Comparison of ENCODE assay signal across 13 cellular contexts in genomic region chr20:62362590-62362940, GRCh38. TPM values are rescaled to one million over a fixed set of nuclear protein-coding genes. Genes with fewer than 3 reads are reported as not detected.
A peak's percentile ranks its signal among the peaks of the same experiment; 100 is the strongest.
DNase-seq lines count a peak whose midpoint lies in the region; FAIRE-seq and TF ChIP-seq lines count a peak whose summit lies in the region.
"Had no signal": no experiment of that assay in that cellular context is flagged by ENCODE, and none has a peak within 500 bp of the region (broad histone marks: within the 10 kb centered on the region; RNA-seq: fewer than 3 reads in every experiment).

No MANE protein-coding gene starts in this region.

- POLR2A ChIA-PET in activated CD4-positive, alpha-beta T cell treated with anti-CD3 and anti-CD28 coated beads, Interleukin-2, amount 10 ng/mL, durations not matched to agents 7 days and 5 days (lab: Charles Lee): no interaction called here

- no peak for TF ChIP-seq EP300 in sigmoid colon (IDR thresholded peaks at IDR 0.05)

- H3K9ac ChIP-seq in iPS-15b (ENCODE audit: low read depth, low read length): peak overlapping the region; percentile 76

- TF ChIP-seq CTCF in WERI-Rb-1 (IDR thresholded peaks at IDR 0.05; ENCODE audit: low read depth, low read length) (no peak), sigmoid colon (IDR thresholded peaks at IDR 0.05) (no peak)

- H3K4me3 ChIP-seq in WERI-Rb-1 (ENCODE audit: low read depth, low read length) (no peak overlapping the region), iPS-15b (ENCODE audit: low read depth, low read length) (no peak overlapping the region), sigmoid colon (no peak overlapping the region)

- no peaks in the 10 kb centered on the region for H3K27me3 ChIP-seq in WERI-Rb-1 (ENCODE audit: insufficient read depth, low read depth, severe bottlenecking)
- H3K27me3 ChIP-seq in iPS-15b (ENCODE audit: control insufficient read depth, insufficient read depth, low read length): no peaks in the 10 kb centered on the region
- H3K27me3 ChIP-seq in sigmoid colon: no peaks in the 10 kb centered on the region

- H3K4me1 Mint-ChIP-seq in activated CD4-positive, alpha-beta T cell treated with anti-CD3 and anti-CD28 coated beads, Interleukin-2, amount 10 ng/mL, durations not matched to agents 7 days and 5 days: no peaks in the 10 kb centered on the region
- H3K4me1 Mint-ChIP-seq: activated CD4-positive, alpha-beta T cell treated with anti-CD3 and anti-CD28 coated beads, Interleukin-2, amount 10 ng/mL, durations not matched to agents 24 days and 14 days had no signal

- in situ Hi-C loops in G401 (cut with HindIII; ENCODE audit: low sequenced_read_pairs): no loop called here

- H3K36me3 Mint-ChIP-seq in activated CD4-positive, alpha-beta T cell treated with anti-CD3 and anti-CD28 coated beads, Interleukin-2, amount 10 ng/mL, durations not matched to agents 7 days and 5 days (ENCODE audit: low read depth): no peaks in the 10 kb centered on the region

- H3K27ac Mint-ChIP-seq in activated CD4-positive, alpha-beta T cell treated with anti-CD3 and anti-CD28 coated beads, Interleukin-2, amount 10 ng/mL, durations not matched to agents 7 days and 5 days: no peak overlapping the region
- H3K27ac Mint-ChIP-seq: activated CD4-positive, alpha-beta T cell treated with anti-CD3 and anti-CD28 coated beads, Interleukin-2, amount 10 ng/mL, durations not matched to agents 24 days and 14 days had no signal

- H3K9me3 ChIP-seq in WERI-Rb-1 (ENCODE audit: severe bottlenecking) (no peaks in the 10 kb centered on the region), iPS-15b (ENCODE audit: control insufficient read depth, insufficient read depth, low read length) (no peaks in the 10 kb centered on the region), sigmoid colon (no peaks in the 10 kb centered on the region)
- H3K9me3 ChIP-seq: BE2C had no signal

- CTCF ChIA-PET in activated CD4-positive, alpha-beta T cell treated with anti-CD3 and anti-CD28 coated beads, Interleukin-2, amount 10 ng/mL, durations not matched to agents 7 days and 5 days (lab: Charles Lee): interaction anchor here (1.1 kb wide), 1 partner anchor 13 kb away, joined by 3 read pairs; no protein-coding TSS in a partner anchor

- DNase-seq in G401 (ENCODE audit: low spot score) (peak; percentile 10), WERI-Rb-1 (peak; percentile 9), sigmoid colon (no peak), NCI-H345 (lab: John Stamatoyannopoulos, UW) (no peak), RCC 7860 (ENCODE audit: low spot score) (no peak), GM03348 (ENCODE audit: low spot score) (no peak)
- DNase-seq in activated CD4-positive, alpha-beta T cell treated with anti-CD3 and anti-CD28 coated beads, Interleukin-2, amount 10 ng/mL, durations not matched to agents 7 days and 5 days: no peak
- DNase-seq: activated CD4-positive, alpha-beta T cell treated with anti-CD3 and anti-CD28 coated beads, Interleukin-2, amount 10 ng/mL, durations not matched to agents 24 days and 14 days; DMS79; effector CD4-positive, alpha-beta T cell; stimulated activated CD4-positive, alpha-beta T cell treated with anti-CD3 and anti-CD28 coated beads, Interleukin-15, amount 100 ng/mL, for 24 hours had no signal

- peaks cover 38% of the 10 kb centered on the region for H3K36me3 ChIP-seq in WERI-Rb-1
- H3K36me3 ChIP-seq in iPS-15b (ENCODE audit: control insufficient read depth, insufficient read depth, low read length): peaks cover 20% of the 10 kb centered on the region
- peaks cover 0 to 15% (median 3%) of the 10 kb centered on the region in 4 donors for H3K36me3 ChIP-seq in sigmoid colon
- H3K36me3 ChIP-seq: BE2C had no signal

- WGBS in sigmoid colon, 2 donors: 58 to 70% methylated on average over 13 of the region's 13 CpGs

- no peak for FAIRE-seq in RCC 7860 (lab: Jason Lieb, UNC)

- no peak overlapping the region for H3K4me3 Mint-ChIP-seq in activated CD4-positive, alpha-beta T cell treated with anti-CD3 and anti-CD28 coated beads, Interleukin-2, amount 10 ng/mL, durations not matched to agents 7 days and 5 days
- H3K4me3 Mint-ChIP-seq: activated CD4-positive, alpha-beta T cell treated with anti-CD3 and anti-CD28 coated beads, Interleukin-2, amount 10 ng/mL, durations not matched to agents 24 days and 14 days had no signal

- H3K4me1 ChIP-seq in iPS-15b (ENCODE audit: control insufficient read depth, insufficient read depth, low read length): peaks cover 11% of the 10 kb centered on the region
- peaks cover 0 to 93% (median 85%) of the 10 kb centered on the region in 4 donors for H3K4me1 ChIP-seq in sigmoid colon

- peaks cover 10% of the 10 kb centered on the region for H3K27me3 Mint-ChIP-seq in activated CD4-positive, alpha-beta T cell treated with anti-CD3 and anti-CD28 coated beads, Interleukin-2, amount 10 ng/mL, durations not matched to agents 7 days and 5 days

- H3K27ac ChIP-seq in WERI-Rb-1 (peak overlapping the region; percentile 93), sigmoid colon (peak overlapping the region; percentile 95 to 99 (median 98))

- TF ChIP-seq POLR2A in sigmoid colon (IDR thresholded peaks at IDR 0.05): no peak

- no peaks in the 10 kb centered on the region for H3K9me3 Mint-ChIP-seq in activated CD4-positive, alpha-beta T cell treated with anti-CD3 and anti-CD28 coated beads, Interleukin-2, amount 10 ng/mL, durations not matched to agents 7 days and 5 days
- H3K9me3 Mint-ChIP-seq: activated CD4-positive, alpha-beta T cell treated with anti-CD3 and anti-CD28 coated beads, Interleukin-2, amount 10 ng/mL, durations not matched to agents 24 days and 14 days had no signal

- intact Hi-C loops in sigmoid colon (cut with DNase I): no loop called here

RNA-seq across cellular contexts. Expression of gene LAMA5, which starts 4.5 kb away (rescaled TPM):
- total RNA-seq in G401 (2014; rRNA removed; shearing (Covaris generic)): 21.6 and 28.3 TPM in 2 replicates
- 100 to 1,000 TPM in 3 of 4 donors, 10 to 100 TPM in 1; 53.5 to 409 (median 134) TPM for total RNA-seq in sigmoid colon
- 10 to 100 TPM in 1 of 3 donors, 1 to 10 TPM in 2; 1.8 to 56.5 (median 3.2) TPM for polyA plus RNA-seq in sigmoid colon
- under 1 TPM; 0.64 to 0.67 TPM for total RNA-seq in activated CD4-positive, alpha-beta T cell treated with anti-CD3 and anti-CD28 coated beads, Interleukin-2, amount 10 ng/mL, durations not matched to agents 7 days and 5 days

RNA-seq across cellular contexts. Expression of gene RPS21, which starts 24.3 kb away (rescaled TPM):
- 1,245 and 1,753 TPM in 2 replicates for total RNA-seq in G401 (2014; rRNA removed; shearing (Covaris generic))
- total RNA-seq in sigmoid colon: 1,000 to 10,000 TPM; 2,383 to 8,235 (median 5,456) TPM
- 1,000 to 10,000 TPM; 2,794 to 6,260 (median 4,441) TPM for polyA plus RNA-seq in sigmoid colon
- total RNA-seq in activated CD4-positive, alpha-beta T cell treated with anti-CD3 and anti-CD28 coated beads, Interleukin-2, amount 10 ng/mL, durations not matched to agents 7 days and 5 days: 1,000 to 10,000 TPM; 1,391 to 1,979 TPM

RNA-seq across cellular contexts. Expression of gene CABLES2, which starts 44.5 kb away (rescaled TPM):
- 4.2 and 7.2 TPM in 2 replicates for total RNA-seq in G401 (2014; rRNA removed; shearing (Covaris generic))
- total RNA-seq in sigmoid colon: 1 to 10 TPM; 1.8 to 6.5 (median 4.2) TPM
- polyA plus RNA-seq in sigmoid colon: 1 to 10 TPM; 3.5 to 6.9 (median 3.6) TPM
- total RNA-seq in activated CD4-positive, alpha-beta T cell treated with anti-CD3 and anti-CD28 coated beads, Interleukin-2, amount 10 ng/mL, durations not matched to agents 7 days and 5 days: 10 to 100 TPM; 19.1 to 22.5 TPM

RNA-seq across cellular contexts. Expression of gene ADRM1, which starts 59.8 kb away (rescaled TPM):
- 209 and 255 TPM in 2 replicates for total RNA-seq in G401 (2014; rRNA removed; shearing (Covaris generic))
- 100 to 1,000 TPM; 100 to 130 (median 119) TPM for total RNA-seq in sigmoid colon
- polyA plus RNA-seq in sigmoid colon: 100 to 1,000 TPM in 1 of 3 donors, 10 to 100 TPM in 2; 61.3 to 102 (median 77.7) TPM
- total RNA-seq in activated CD4-positive, alpha-beta T cell treated with anti-CD3 and anti-CD28 coated beads, Interleukin-2, amount 10 ng/mL, durations not matched to agents 7 days and 5 days: 10 to 100 TPM; 86.1 to 90.1 TPM

Comparison
In these comparisons a context has a peak if more than half of its experiments do, and no peak if none do; other contexts are left out.
1. DNase-seq: peak in G401 (single experiment) and WERI-Rb-1 (single experiment); none in sigmoid colon (single experiment), activated CD4-positive, alpha-beta T cell treated with anti-CD3 and anti-CD28 coated beads, Interleukin-2, amount 10 ng/mL, durations not matched to agents 7 days and 5 days (single experiment), NCI-H345 (single experiment), RCC 7860 (single experiment) and GM03348 (single experiment).
2. RNA of gene LAMA5, which starts 4.5 kb away (total RNA-seq): 53.5 to 409 TPM in sigmoid colon and 21.6 to 28.3 TPM in G401; 0.64 to 0.67 TPM in activated CD4-positive, alpha-beta T cell treated with anti-CD3 and anti-CD28 coated beads, Interleukin-2, amount 10 ng/mL, durations not matched to agents 7 days and 5 days; every median in the first group is over 10 times any median in the second.